Comparison of ENCODE assay signal across 1 cellular context in genomic region chr17:4407851-4408250, GRCh38.
TF ChIP-seq lines count a peak whose summit lies in the region.

No MANE protein-coding gene starts in this region.

TF ChIP-seq in H1, 55 proteins besides CTCF, POLR2A, EP300 and RAD21:
- no peak for TF ChIP-seq JUN (IDR thresholded peaks at IDR 0.05; ENCODE audit: low read depth, low read length)
- no peak for TF ChIP-seq HDAC6 (IDR thresholded peaks at IDR 0.05; ENCODE audit: low read depth, low read length)
- no peak for TF ChIP-seq SIRT6 (IDR thresholded peaks at IDR 0.05; ENCODE audit: low read length)
- no peak for TF ChIP-seq MAX (IDR thresholded peaks at IDR 0.05)
